20 cellular contexts compared by ENCODE assay signal in the genomic region with DNA sequence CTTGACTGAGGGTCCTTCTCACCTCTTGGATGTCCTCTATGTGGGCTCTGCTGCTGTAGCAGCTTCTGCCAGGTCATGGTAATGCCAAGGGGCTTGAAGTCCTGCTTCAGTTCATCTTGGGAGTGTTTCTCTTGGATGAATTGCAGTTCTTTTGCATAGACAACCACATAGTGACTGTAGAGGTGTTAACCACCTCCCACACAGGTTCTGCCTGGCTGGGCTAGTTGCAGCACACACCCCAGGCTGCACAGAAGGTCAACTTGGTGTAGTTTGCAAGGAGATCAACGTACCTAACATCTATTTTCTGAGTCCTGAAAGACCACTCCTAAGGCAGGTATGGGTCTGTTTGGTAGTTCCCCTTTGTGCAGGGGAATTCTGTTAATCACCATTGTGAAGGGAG.
"Had no signal": no experiment of that assay in that cellular context is flagged by ENCODE, and none has a peak within 500 bp of the region (broad histone marks: within the 10 kb centered on the region; RNA-seq: fewer than 3 reads in every experiment).

No MANE protein-coding gene starts in this region.

- H3K4me1 Mint-ChIP-seq: naive thymus-derived CD4-positive, alpha-beta T cell; stimulated activated effector memory CD8-positive, alpha-beta T cell treated with anti-CD3 and anti-CD28 coated beads, Interleukin-12 subunit alpha, Interleukin-12 subunit beta, amount 100 ng/mL, for 72 hours had no signal

- H3K9me3 Mint-ChIP-seq: stimulated activated effector memory CD8-positive, alpha-beta T cell treated with anti-CD3 and anti-CD28 coated beads, Interleukin-12 subunit alpha, Interleukin-12 subunit beta, amount 100 ng/mL, for 72 hours had no signal

- H3K4me3 Mint-ChIP-seq: naive thymus-derived CD4-positive, alpha-beta T cell; stimulated activated effector memory CD8-positive, alpha-beta T cell treated with anti-CD3 and anti-CD28 coated beads, Interleukin-12 subunit alpha, Interleukin-12 subunit beta, amount 100 ng/mL, for 72 hours had no signal

- DNase-seq: dorsolateral prefrontal cortex; effector CD4-positive, alpha-beta T cell; foreskin fibroblast; gastrocnemius medialis; heart left ventricle; kidney; left cardiac atrium; left lung; mesenchymal stem cell; midbrain; naive thymus-derived CD4-positive, alpha-beta T cell; right cardiac atrium; sigmoid colon; stimulated activated CD4-positive, alpha-beta T cell treated with anti-CD3 and anti-CD28 coated beads, Interleukin-2, amount 100 ng/mL, for 24 hours; stimulated activated CD4-positive, alpha-beta T cell treated with anti-CD3 and anti-CD28 coated beads, Interleukin-4, amount 100 ng/mL, for 24 hours; stimulated activated naive CD8-positive, alpha-beta T cell treated with anti-CD3 and anti-CD28 coated beads, Interleukin-15, Interleukin-2, amounts not matched to agents 100 U/mL and 50 U/mL, for 24 hours; upper lobe of left lung; uterus had no signal

- H3K36me3 Mint-ChIP-seq: naive thymus-derived CD4-positive, alpha-beta T cell; stimulated activated effector memory CD8-positive, alpha-beta T cell treated with anti-CD3 and anti-CD28 coated beads, Interleukin-12 subunit alpha, Interleukin-12 subunit beta, amount 100 ng/mL, for 72 hours had no signal

- FAIRE-seq: colon, kidney had no signal

- ATAC-seq: gastrocnemius medialis; heart left ventricle; left cardiac atrium; left lung; naive thymus-derived CD4-positive, alpha-beta T cell; right cardiac atrium; stimulated activated effector memory CD8-positive, alpha-beta T cell treated with anti-CD3 and anti-CD28 coated beads, Interleukin-12 subunit alpha, Interleukin-12 subunit beta, amount 100 ng/mL, for 72 hours; stimulated activated naive CD8-positive, alpha-beta T cell treated with anti-CD3 and anti-CD28 coated beads, Interleukin-15, Interleukin-2, amounts not matched to agents 100 U/mL and 50 U/mL, for 24 hours had no signal

- H3K27ac Mint-ChIP-seq: naive thymus-derived CD4-positive, alpha-beta T cell; stimulated activated effector memory CD8-positive, alpha-beta T cell treated with anti-CD3 and anti-CD28 coated beads, Interleukin-12 subunit alpha, Interleukin-12 subunit beta, amount 100 ng/mL, for 72 hours had no signal
